In genomic region chr6:29349348-29349747, GRCh38 we compare ENCODE assay signal across 7 cellular contexts. TPM values are rescaled to one million over a fixed set of nuclear protein-coding genes. Genes with fewer than 3 reads are reported as not detected.
"Had no signal": no experiment of that assay in that cellular context is flagged by ENCODE, and none has a peak within 500 bp of the region (broad histone marks: within the 10 kb centered on the region; RNA-seq: fewer than 3 reads in every experiment).

No MANE protein-coding gene starts in this region.

RNA-seq across cellular contexts. Expression of gene OR5V1, which starts 19.3 kb away (rescaled TPM):
- total RNA-seq: GM23248, GM23338, H1, H4, H7, H9, HFFc6 had no signal
- polyA plus RNA-seq: GM23248, GM23338, H1 had no signal

RNA-seq across cellular contexts. Expression of gene OR12D3, which starts 25.7 kb away (rescaled TPM):
- total RNA-seq: GM23248, GM23338, H1, H4, H7, H9, HFFc6 had no signal
- polyA plus RNA-seq: GM23248, GM23338, H1 had no signal

RNA-seq across cellular contexts. Expression of gene OR12D2, which starts 46.1 kb away (rescaled TPM):
- total RNA-seq: GM23248, GM23338, H1, H4, H7, H9, HFFc6 had no signal
- polyA plus RNA-seq: GM23248, GM23338, H1 had no signal

RNA-seq across cellular contexts. Expression of gene OR14J1, which starts 47.8 kb away (rescaled TPM):
- total RNA-seq: GM23248, GM23338, H1, H4, H7, H9, HFFc6 had no signal
- polyA plus RNA-seq: GM23248, GM23338, H1 had no signal
